ENCODE assay signal across 7 cellular contexts in genomic region chr7:243580-243978, GRCh38. TPM values are rescaled to one million over a fixed set of nuclear protein-coding genes. Genes with fewer than 3 reads are reported as not detected.
"Had no signal": no experiment of that assay in that cellular context is flagged by ENCODE, and none has a peak within 500 bp of the region (broad histone marks: within the 10 kb centered on the region; RNA-seq: fewer than 3 reads in every experiment).

No MANE protein-coding gene starts in this region.

RNA-seq across cellular contexts. Expression of gene FOXL3, which starts 46.4 kb away (rescaled TPM):
- total RNA-seq: GM23248, GM23338, H1, H4, H7, H9, HFFc6 had no signal
- polyA plus RNA-seq: GM23248, GM23338, H1 had no signal
